ENCODE assay signal across 1 cellular context in genomic region chr19:4723465-4724251, GRCh38.
TF ChIP-seq lines count a peak whose summit lies in the region.

TSS of gene DPP9 (minus strand) at chr19:4723842. CDS start at chr19:4719906, 3,936 bp downstream.

TF ChIP-seq in K562, 482 proteins besides CTCF, POLR2A, EP300 and RAD21 (continued from another document):
- TF ChIP-seq ZNF740 (CRISPR knock-in tag; IDR thresholded peaks at IDR 0.05) (peak; percentile 82), ZNF740 (tag; IDR thresholded peaks at IDR 0.05) (no peak), VEZF1 (CRISPR knock-in tag; IDR thresholded peaks at IDR 0.05) (no peak)
